1 cellular context compared by ENCODE assay signal in genomic region chr3:124887177-124887995, GRCh38.
TF ChIP-seq lines count a peak whose summit lies in the region.

A gene with protein sequence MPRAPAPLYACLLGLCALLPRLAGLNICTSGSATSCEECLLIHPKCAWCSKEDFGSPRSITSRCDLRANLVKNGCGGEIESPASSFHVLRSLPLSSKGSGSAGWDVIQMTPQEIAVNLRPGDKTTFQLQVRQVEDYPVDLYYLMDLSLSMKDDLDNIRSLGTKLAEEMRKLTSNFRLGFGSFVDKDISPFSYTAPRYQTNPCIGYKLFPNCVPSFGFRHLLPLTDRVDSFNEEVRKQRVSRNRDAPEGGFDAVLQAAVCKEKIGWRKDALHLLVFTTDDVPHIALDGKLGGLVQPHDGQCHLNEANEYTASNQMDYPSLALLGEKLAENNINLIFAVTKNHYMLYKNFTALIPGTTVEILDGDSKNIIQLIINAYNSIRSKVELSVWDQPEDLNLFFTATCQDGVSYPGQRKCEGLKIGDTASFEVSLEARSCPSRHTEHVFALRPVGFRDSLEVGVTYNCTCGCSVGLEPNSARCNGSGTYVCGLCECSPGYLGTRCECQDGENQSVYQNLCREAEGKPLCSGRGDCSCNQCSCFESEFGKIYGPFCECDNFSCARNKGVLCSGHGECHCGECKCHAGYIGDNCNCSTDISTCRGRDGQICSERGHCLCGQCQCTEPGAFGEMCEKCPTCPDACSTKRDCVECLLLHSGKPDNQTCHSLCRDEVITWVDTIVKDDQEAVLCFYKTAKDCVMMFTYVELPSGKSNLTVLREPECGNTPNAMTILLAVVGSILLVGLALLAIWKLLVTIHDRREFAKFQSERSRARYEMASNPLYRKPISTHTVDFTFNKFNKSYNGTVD (minus strand): TSS chr3:124887365. CDS start chr3:124887000, 365 bp downstream.

TF ChIP-seq in HepG2, 621 proteins besides CTCF, POLR2A, EP300 and RAD21 (continued from another document and continues in another):
- TF ChIP-seq TRAFD1 (CRISPR knock-in tag; IDR thresholded peaks at IDR 0.05; ENCODE audit: borderline replicate concordance) (no peak), SP1 (IDR thresholded peaks at IDR 0.05) (no peak), SP1 (CRISPR knock-in tag; IDR thresholded peaks at IDR 0.05) (no peak; the same call in 1 of the 2 replicates), KLF11 (CRISPR knock-in tag; IDR thresholded peaks at IDR 0.05) (no peak), ZNF30 (CRISPR knock-in tag; IDR thresholded peaks at IDR 0.05) (0 out of 2 replicates have a peak, but pooled peaks have one; percentile 23), RBM39 (IDR thresholded peaks at IDR 0.05; ENCODE audit: low read depth, low read length, poor library complexity, severe bottlenecking) (no peak), RFX1 (IDR thresholded peaks at IDR 0.05) (no peak), ZNF598 (CRISPR knock-in tag; IDR thresholded peaks at IDR 0.05; ENCODE audit: borderline replicate concordance) (no peak), RFXANK (CRISPR knock-in tag; IDR thresholded peaks at IDR 0.05) (no peak), PRPF4 (IDR thresholded peaks at IDR 0.05; ENCODE audit: low read depth, low read length, poor library complexity, severe bottlenecking) (no peak), LCORL (IDR thresholded peaks at IDR 0.05) (no peak), LCORL (CRISPR knock-in tag; IDR thresholded peaks at IDR 0.05) (0 out of 2 replicates have a peak, but pooled peaks have one; percentile 69), HNRNPUL1 (IDR thresholded peaks at IDR 0.05; ENCODE audit: low read depth, low read length) (0 out of 2 replicates have a peak, but pooled peaks have one; percentile 33), ZNF678 (CRISPR knock-in tag; IDR thresholded peaks at IDR 0.05) (no peak), ZNF773 (CRISPR knock-in tag; IDR thresholded peaks at IDR 0.05; ENCODE audit: borderline replicate concordance) (no peak), RAD51 (IDR thresholded peaks at IDR 0.05; ENCODE audit: borderline replicate concordance) (no peak), DR1 (CRISPR knock-in tag; IDR thresholded peaks at IDR 0.05) (peak; percentile 41; the same call in 1 of the 2 replicates), ZSCAN9 (CRISPR knock-in tag; IDR thresholded peaks at IDR 0.05; ENCODE audit: borderline replicate concordance) (0 out of 2 replicates have a peak, but pooled peaks have one; percentile 48), KLF13 (CRISPR knock-in tag; IDR thresholded peaks at IDR 0.05) (no peak), ZNF605 (CRISPR knock-in tag; IDR thresholded peaks at IDR 0.05) (peak; percentile 61; the same call in 1 of the 2 replicates), ZNF224 (CRISPR knock-in tag; IDR thresholded peaks at IDR 0.05) (no peak), ZNF607 (CRISPR knock-in tag; IDR thresholded peaks at IDR 0.05; ENCODE audit: borderline replicate concordance) (no peak), ZBTB44 (CRISPR knock-in tag; IDR thresholded peaks at IDR 0.05) (no peak), ZNF547 (CRISPR knock-in tag; IDR thresholded peaks at IDR 0.05) (peak; percentile 50; the same call in 1 of the 2 replicates), NFE2 (CRISPR knock-in tag; IDR thresholded peaks at IDR 0.05) (no peak), NR2F6 (IDR thresholded peaks at IDR 0.05) (no peak), NR2F6 (CRISPR knock-in tag; IDR thresholded peaks at IDR 0.05) (peak; percentile 18; the same call in 1 of the 2 replicates), ZNF124 (CRISPR knock-in tag; IDR thresholded peaks at IDR 0.05) (no peak), ZFP36L1 (CRISPR knock-in tag; IDR thresholded peaks at IDR 0.05) (no peak; the same call in 1 of the 2 replicates), GATAD1 (CRISPR knock-in tag; IDR thresholded peaks at IDR 0.05) (no peak), ZNF263 (CRISPR knock-in tag; IDR thresholded peaks at IDR 0.05) (peak; percentile 67), ZNF883 (CRISPR knock-in tag; IDR thresholded peaks at IDR 0.05; ENCODE audit: not compliant biosample characterization) (no peak), MIER2 (CRISPR knock-in tag; IDR thresholded peaks at IDR 0.05) (no peak), ZBTB2 (CRISPR knock-in tag; IDR thresholded peaks at IDR 0.05; ENCODE audit: low read depth) (peak; percentile 84; the same call in 1 of the 2 replicates), MATR3 (CRISPR knock-in tag; IDR thresholded peaks at IDR 0.05) (no peak), REL (CRISPR knock-in tag; conservative IDR thresholded peaks at IDR 0.05) (peak; percentile 40; the same call in 1 of the 2 replicates), MBD4 (IDR thresholded peaks at IDR 0.05; ENCODE audit: borderline replicate concordance, low read length) (no peak), HMG20B (CRISPR knock-in tag; conservative IDR thresholded peaks at IDR 0.05) (peak; percentile 30; the same call in 1 of the 2 replicates)
- TF ChIP-seq, protein P1, sequence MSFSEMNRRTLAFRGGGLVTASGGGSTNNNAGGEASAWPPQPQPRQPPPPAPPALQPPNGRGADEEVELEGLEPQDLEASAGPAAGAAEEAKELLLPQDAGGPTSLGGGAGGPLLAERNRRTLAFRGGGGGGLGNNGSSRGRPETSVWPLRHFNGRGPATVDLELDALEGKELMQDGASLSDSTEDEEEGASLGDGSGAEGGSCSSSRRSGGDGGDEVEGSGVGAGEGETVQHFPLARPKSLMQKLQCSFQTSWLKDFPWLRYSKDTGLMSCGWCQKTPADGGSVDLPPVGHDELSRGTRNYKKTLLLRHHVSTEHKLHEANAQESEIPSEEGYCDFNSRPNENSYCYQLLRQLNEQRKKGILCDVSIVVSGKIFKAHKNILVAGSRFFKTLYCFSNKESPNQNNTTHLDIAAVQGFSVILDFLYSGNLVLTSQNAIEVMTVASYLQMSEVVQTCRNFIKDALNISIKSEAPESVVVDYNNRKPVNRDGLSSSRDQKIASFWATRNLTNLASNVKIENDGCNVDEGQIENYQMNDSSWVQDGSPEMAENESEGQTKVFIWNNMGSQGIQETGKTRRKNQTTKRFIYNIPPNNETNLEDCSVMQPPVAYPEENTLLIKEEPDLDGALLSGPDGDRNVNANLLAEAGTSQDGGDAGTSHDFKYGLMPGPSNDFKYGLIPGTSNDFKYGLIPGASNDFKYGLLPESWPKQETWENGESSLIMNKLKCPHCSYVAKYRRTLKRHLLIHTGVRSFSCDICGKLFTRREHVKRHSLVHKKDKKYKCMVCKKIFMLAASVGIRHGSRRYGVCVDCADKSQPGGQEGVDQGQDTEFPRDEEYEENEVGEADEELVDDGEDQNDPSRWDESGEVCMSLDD (CRISPR knock-in tag; IDR thresholded peaks at IDR 0.05; ENCODE audit: borderline replicate concordance) = peak; percentile 68; the same call in 1 of the 2 replicates
- TF ChIP-seq, protein P2, sequence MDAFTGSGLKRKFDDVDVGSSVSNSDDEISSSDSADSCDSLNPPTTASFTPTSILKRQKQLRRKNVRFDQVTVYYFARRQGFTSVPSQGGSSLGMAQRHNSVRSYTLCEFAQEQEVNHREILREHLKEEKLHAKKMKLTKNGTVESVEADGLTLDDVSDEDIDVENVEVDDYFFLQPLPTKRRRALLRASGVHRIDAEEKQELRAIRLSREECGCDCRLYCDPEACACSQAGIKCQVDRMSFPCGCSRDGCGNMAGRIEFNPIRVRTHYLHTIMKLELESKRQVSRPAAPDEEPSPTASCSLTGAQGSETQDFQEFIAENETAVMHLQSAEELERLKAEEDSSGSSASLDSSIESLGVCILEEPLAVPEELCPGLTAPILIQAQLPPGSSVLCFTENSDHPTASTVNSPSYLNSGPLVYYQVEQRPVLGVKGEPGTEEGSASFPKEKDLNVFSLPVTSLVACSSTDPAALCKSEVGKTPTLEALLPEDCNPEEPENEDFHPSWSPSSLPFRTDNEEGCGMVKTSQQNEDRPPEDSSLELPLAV (CRISPR knock-in tag; conservative IDR thresholded peaks at IDR 0.05; ENCODE audit: low read depth) = no peak
- TF ChIP-seq, protein P3, sequence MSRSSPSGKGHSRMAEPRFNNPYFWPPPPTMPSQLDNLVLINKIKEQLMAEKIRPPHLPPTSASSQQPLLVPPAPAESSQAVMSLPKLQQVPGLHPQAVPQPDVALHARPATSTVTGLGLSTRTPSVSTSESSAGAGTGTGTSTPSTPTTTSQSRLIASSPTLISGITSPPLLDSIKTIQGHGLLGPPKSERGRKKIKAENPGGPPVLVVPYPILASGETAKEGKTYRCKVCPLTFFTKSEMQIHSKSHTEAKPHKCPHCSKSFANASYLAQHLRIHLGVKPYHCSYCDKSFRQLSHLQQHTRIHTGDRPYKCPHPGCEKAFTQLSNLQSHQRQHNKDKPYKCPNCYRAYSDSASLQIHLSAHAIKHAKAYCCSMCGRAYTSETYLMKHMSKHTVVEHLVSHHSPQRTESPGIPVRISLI (CRISPR knock-in tag; IDR thresholded peaks at IDR 0.05; ENCODE audit: borderline replicate concordance) = 0 out of 2 replicates have a peak, but pooled peaks have one; percentile 33
- TF ChIP-seq, protein P4, sequence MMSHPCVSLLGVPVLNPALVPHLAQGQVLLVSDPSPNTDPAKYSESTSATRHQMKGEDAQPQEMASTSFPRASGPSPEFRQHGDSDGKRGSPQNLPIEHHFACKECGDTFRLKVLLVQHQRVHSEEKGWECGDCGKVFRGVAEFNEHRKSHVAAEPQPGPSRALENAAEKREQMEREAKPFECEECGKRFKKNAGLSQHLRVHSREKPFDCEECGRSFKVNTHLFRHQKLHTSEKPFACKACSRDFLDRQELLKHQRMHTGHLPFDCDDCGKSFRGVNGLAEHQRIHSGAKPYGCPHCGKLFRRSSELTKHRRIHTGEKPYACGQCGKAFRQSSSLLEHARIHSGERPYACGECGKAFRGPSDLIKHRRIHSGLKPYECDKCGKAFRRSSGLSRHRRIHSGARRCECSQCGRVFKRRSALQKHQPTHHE (CRISPR knock-in tag; IDR thresholded peaks at IDR 0.05; ENCODE audit: borderline replicate concordance) = peak; percentile 49; the same call in 1 of the 2 replicates
- TF ChIP-seq, protein P5, sequence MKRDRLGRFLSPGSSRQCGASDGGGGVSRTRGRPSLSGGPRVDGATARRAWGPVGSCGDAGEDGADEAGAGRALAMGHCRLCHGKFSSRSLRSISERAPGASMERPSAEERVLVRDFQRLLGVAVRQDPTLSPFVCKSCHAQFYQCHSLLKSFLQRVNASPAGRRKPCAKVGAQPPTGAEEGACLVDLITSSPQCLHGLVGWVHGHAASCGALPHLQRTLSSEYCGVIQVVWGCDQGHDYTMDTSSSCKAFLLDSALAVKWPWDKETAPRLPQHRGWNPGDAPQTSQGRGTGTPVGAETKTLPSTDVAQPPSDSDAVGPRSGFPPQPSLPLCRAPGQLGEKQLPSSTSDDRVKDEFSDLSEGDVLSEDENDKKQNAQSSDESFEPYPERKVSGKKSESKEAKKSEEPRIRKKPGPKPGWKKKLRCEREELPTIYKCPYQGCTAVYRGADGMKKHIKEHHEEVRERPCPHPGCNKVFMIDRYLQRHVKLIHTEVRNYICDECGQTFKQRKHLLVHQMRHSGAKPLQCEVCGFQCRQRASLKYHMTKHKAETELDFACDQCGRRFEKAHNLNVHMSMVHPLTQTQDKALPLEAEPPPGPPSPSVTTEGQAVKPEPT (CRISPR knock-in tag; IDR thresholded peaks at IDR 0.05; ENCODE audit: low read depth) = 0 out of 2 replicates have a peak, but pooled peaks have one; percentile 41
- TF ChIP-seq, protein P6, sequence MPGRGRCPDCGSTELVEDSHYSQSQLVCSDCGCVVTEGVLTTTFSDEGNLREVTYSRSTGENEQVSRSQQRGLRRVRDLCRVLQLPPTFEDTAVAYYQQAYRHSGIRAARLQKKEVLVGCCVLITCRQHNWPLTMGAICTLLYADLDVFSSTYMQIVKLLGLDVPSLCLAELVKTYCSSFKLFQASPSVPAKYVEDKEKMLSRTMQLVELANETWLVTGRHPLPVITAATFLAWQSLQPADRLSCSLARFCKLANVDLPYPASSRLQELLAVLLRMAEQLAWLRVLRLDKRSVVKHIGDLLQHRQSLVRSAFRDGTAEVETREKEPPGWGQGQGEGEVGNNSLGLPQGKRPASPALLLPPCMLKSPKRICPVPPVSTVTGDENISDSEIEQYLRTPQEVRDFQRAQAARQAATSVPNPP (CRISPR knock-in tag; IDR thresholded peaks at IDR 0.05) = 0 out of 2 replicates have a peak, but pooled peaks have one; percentile 22
- TF ChIP-seq, protein P7, sequence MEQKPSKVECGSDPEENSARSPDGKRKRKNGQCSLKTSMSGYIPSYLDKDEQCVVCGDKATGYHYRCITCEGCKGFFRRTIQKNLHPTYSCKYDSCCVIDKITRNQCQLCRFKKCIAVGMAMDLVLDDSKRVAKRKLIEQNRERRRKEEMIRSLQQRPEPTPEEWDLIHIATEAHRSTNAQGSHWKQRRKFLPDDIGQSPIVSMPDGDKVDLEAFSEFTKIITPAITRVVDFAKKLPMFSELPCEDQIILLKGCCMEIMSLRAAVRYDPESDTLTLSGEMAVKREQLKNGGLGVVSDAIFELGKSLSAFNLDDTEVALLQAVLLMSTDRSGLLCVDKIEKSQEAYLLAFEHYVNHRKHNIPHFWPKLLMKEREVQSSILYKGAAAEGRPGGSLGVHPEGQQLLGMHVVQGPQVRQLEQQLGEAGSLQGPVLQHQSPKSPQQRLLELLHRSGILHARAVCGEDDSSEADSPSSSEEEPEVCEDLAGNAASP (CRISPR knock-in tag; IDR thresholded peaks at IDR 0.05; ENCODE audit: borderline replicate concordance) = peak; percentile 41; the same call in 1 of the 2 replicates
